In the genomic region with DNA sequence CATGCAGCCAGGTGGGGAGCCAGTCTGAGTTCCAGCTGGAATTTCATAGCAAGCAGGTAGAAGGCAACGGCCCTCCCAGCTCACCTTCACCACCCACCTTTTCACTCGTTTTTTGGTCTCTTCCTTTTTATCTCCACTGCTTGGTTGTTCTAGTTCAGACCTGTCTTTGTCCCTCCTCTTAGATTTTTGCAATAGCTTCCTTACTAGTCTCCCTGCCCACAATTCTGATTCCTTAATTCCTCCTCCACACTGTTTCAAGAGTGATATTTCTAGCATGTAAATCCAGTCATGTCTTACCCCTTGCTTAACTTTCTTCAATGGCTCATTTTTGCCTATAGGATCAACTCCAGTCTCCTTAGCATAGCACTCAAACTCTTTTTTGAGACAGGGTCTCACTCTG, we compare ENCODE assay signal across 20 cellular contexts.
"Had no signal": no experiment of that assay in that cellular context is flagged by ENCODE, and none has a peak within 500 bp of the region (broad histone marks: within the 10 kb centered on the region; RNA-seq: fewer than 3 reads in every experiment).

No MANE protein-coding gene starts in this region.

- H3K4me3 Mint-ChIP-seq: activated naive CD4-positive, alpha-beta T cell treated with anti-CD3 and anti-CD28 coated beads, Interleukin-2, amount 50 U/mL, for 24 hours; brain; central memory CD8-positive, alpha-beta T cell; immature natural killer cell; nephron; WTC11 had no signal

- H3K4me1 ChIP-seq: colonic mucosa, left ventricle myocardium inferior, pancreas, tibial artery had no signal

- H3K4me1 Mint-ChIP-seq: activated naive CD4-positive, alpha-beta T cell treated with anti-CD3 and anti-CD28 coated beads, Interleukin-2, amount 50 U/mL, for 24 hours; central memory CD8-positive, alpha-beta T cell; nephron had no signal

- DNase-seq: activated gamma-delta T cell treated with Interleukin-2 at 50 U/mL for 16 hours; activated T-cell treated with anti-CD3 and anti-CD28 coated beads, Interleukin-2, amount 50 U/mL, for 1 hour; colonic mucosa; foreskin fibroblast; immature natural killer cell; kidney glomerular epithelial cell; left ventricle myocardium inferior; pancreas; right cardiac atrium; stimulated activated CD4-positive, alpha-beta T cell treated with anti-CD3 and anti-CD28 coated beads, Interleukin-4, amount 100 ng/mL, for 24 hours; stimulated activated naive CD4-positive, alpha-beta T cell treated with Interleukin-2 at 50 U/mL for 16 hours; T-helper 9 cell; tibial artery had no signal

- H3K36me3 Mint-ChIP-seq: activated naive CD4-positive, alpha-beta T cell treated with anti-CD3 and anti-CD28 coated beads, Interleukin-2, amount 50 U/mL, for 24 hours; brain; WTC11 had no signal

- H3K27ac Mint-ChIP-seq: activated naive CD4-positive, alpha-beta T cell treated with anti-CD3 and anti-CD28 coated beads, Interleukin-2, amount 50 U/mL, for 24 hours; brain; immature natural killer cell; nephron; WTC11 had no signal

- H3K9me3 Mint-ChIP-seq: activated naive CD4-positive, alpha-beta T cell treated with anti-CD3 and anti-CD28 coated beads, Interleukin-2, amount 50 U/mL, for 24 hours; central memory CD8-positive, alpha-beta T cell; immature natural killer cell; nephron; WTC11 had no signal

- H3K36me3 ChIP-seq: colonic mucosa, left ventricle myocardium inferior, neutrophil, pancreas, tibial artery had no signal

- ATAC-seq: pancreas, right cardiac atrium, WTC11 had no signal

- H2AFZ ChIP-seq: hepatocyte had no signal

- H3K27ac ChIP-seq: colonic mucosa, hepatocyte, left ventricle myocardium inferior, neutrophil, pancreas, tibial artery had no signal

- H3K27me3 ChIP-seq: colonic mucosa, neutrophil, pancreas had no signal

- H3K9me3 ChIP-seq: colonic mucosa, left ventricle myocardium inferior, neutrophil, pancreas, tibial artery had no signal

- FAIRE-seq: pancreas had no signal

- H3K4me2 ChIP-seq: hepatocyte had no signal

- H3K79me2 ChIP-seq: hepatocyte had no signal

- H3K4me3 ChIP-seq: colonic mucosa, hepatocyte, left ventricle myocardium inferior, pancreas, tibial artery had no signal
